Comparison of ENCODE assay signal across 8 cellular contexts in the genomic region with DNA sequence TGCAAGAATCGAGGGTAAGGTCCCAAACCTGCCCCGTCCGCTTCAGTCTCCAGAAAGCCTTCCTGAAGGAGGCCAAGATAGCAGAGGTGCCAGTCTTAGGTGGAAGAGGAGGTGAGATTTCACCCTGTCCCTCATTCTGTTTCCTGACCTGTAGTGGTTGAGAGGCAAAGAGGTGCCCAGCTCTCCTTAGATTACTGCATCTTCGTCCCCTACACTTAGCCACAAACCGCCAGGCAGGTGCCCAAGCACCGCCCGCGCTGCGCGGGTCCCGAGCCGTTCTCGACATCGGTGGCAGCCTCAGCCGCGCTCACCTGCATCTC. TPM values are rescaled to one million over a fixed set of nuclear protein-coding genes. Genes with fewer than 3 reads are reported as not detected.
DNase-seq lines count a peak whose midpoint lies in the region; ATAC-seq and TF ChIP-seq lines count a peak whose summit lies in the region.

No MANE protein-coding gene starts in this region.

- no peak overlapping the region for H2AFZ ChIP-seq in SU-DHL-6 (ENCODE audit: low read depth, low read length, severe bottlenecking)

- H3K4me1 Mint-ChIP-seq in activated naive CD4-positive, alpha-beta T cell treated with anti-CD3 and anti-CD28 coated beads, Interleukin-2, amount 10 ng/mL, durations not matched to agents 7 days and 5 days, result peaks cover 5% of the 10 kb centered on the region

- H3K9me3 ChIP-seq in SU-DHL-6 (ENCODE audit: insufficient read depth, low read length) (no peaks in the 10 kb centered on the region), upper lobe of left lung (no peaks in the 10 kb centered on the region)

- H3K4me3 ChIP-seq in SU-DHL-6 (ENCODE audit: insufficient read depth, low read length, poor library complexity, severe bottlenecking), result peak overlapping the region; percentile 50
- peak overlapping the region in 3 of 4 donors; percentile 39 to 55 (median 44) for H3K4me3 ChIP-seq in upper lobe of left lung

- H3K27me3 ChIP-seq in SU-DHL-6 (ENCODE audit: low read length) (no peaks in the 10 kb centered on the region), upper lobe of left lung (peaks cover 2 to 59% (median 37%) of the 10 kb centered on the region in 4 donors)

- TF ChIP-seq CTCF in SU-DHL-6 (IDR thresholded peaks at IDR 0.05; ENCODE audit: insufficient read depth, low read length, poor library complexity, severe bottlenecking), result no peak
- TF ChIP-seq CTCF in upper lobe of left lung (IDR thresholded peaks at IDR 0.05), result no peak

- no peaks in the 10 kb centered on the region for H3K36me3 ChIP-seq in SU-DHL-6 (ENCODE audit: low read length)
- no peaks in the 10 kb centered on the region for H3K36me3 ChIP-seq in upper lobe of left lung

- no peaks in the 10 kb centered on the region for H4K20me1 ChIP-seq in SU-DHL-6 (ENCODE audit: low read depth, low read length)

- no peaks in the 10 kb centered on the region for H3K9me3 Mint-ChIP-seq in activated naive CD4-positive, alpha-beta T cell treated with anti-CD3 and anti-CD28 coated beads, Interleukin-2, amount 10 ng/mL, durations not matched to agents 7 days and 5 days

- no peak for TF ChIP-seq POLR2A in upper lobe of left lung (IDR thresholded peaks at IDR 0.05)

- peaks cover 100% of the 10 kb centered on the region for H3K27me3 Mint-ChIP-seq in activated naive CD4-positive, alpha-beta T cell treated with anti-CD3 and anti-CD28 coated beads, Interleukin-2, amount 10 ng/mL, durations not matched to agents 7 days and 5 days

- no peak for DNase-seq in activated naive CD4-positive, alpha-beta T cell treated with anti-CD3 and anti-CD28 coated beads, Interleukin-2, amount 10 ng/mL, durations not matched to agents 7 days and 5 days
- DNase-seq in activated naive CD4-positive, alpha-beta T cell treated with anti-CD3 and anti-CD28 coated beads, Interleukin-2, amount 50 U/mL, for 16 hours, result no peak
- DNase-seq in iPS-NIHi11 (ENCODE audit: low spot score) (peak; percentile 92), upper lobe of left lung (no peak)
- DNase-seq in activated naive CD4-positive, alpha-beta T cell treated with Interleukin-2 at 50 U/mL for 16 hours, result no peak

- H3K4me1 ChIP-seq in upper lobe of left lung, result peaks cover 15 to 39% (median 19%) of the 10 kb centered on the region in 4 donors

- peak overlapping the region; percentile 76 for H3K4me3 Mint-ChIP-seq in activated naive CD4-positive, alpha-beta T cell treated with anti-CD3 and anti-CD28 coated beads, Interleukin-2, amount 10 ng/mL, durations not matched to agents 7 days and 5 days

- H3K4me2 ChIP-seq in SU-DHL-6 (ENCODE audit: low read depth, low read length, poor library complexity, severe bottlenecking), result peak overlapping the region; percentile 58

- H3K79me2 ChIP-seq in SU-DHL-6 (ENCODE audit: insufficient read depth, low read length), result no peaks in the 10 kb centered on the region

- no peaks in the 10 kb centered on the region for H3K9me2 ChIP-seq in SU-DHL-6 (replicated peaks; ENCODE audit: insufficient read depth, low read length)

- TF ChIP-seq EP300 in upper lobe of left lung (IDR thresholded peaks at IDR 0.05), result no peak

- H3F3A ChIP-seq in SU-DHL-6 (ENCODE audit: insufficient read depth), result no peaks in the 10 kb centered on the region

- WGBS in upper lobe of left lung, 2 donors, result 8 to 26% methylated on average over 5 to 14 of the region's 16 CpGs

- H3K27ac ChIP-seq in SU-DHL-6 (ENCODE audit: low read depth, low read length), result no peak overlapping the region
- no peak overlapping the region for H3K27ac ChIP-seq in upper lobe of left lung

- ATAC-seq in upper lobe of left lung (ENCODE audit: low FRiP score in 2 of 2) (no peak), GM21528 (IDR thresholded peaks at IDR 0.05; ENCODE audit: low FRiP score, unreplicated experiment) (no peak), HG02973 (IDR thresholded peaks at IDR 0.05; ENCODE audit: unreplicated experiment) (no peak)

- H3K27ac Mint-ChIP-seq in activated naive CD4-positive, alpha-beta T cell treated with anti-CD3 and anti-CD28 coated beads, Interleukin-2, amount 10 ng/mL, durations not matched to agents 7 days and 5 days, result no peak overlapping the region

- no peaks in the 10 kb centered on the region for H3K36me3 Mint-ChIP-seq in activated naive CD4-positive, alpha-beta T cell treated with anti-CD3 and anti-CD28 coated beads, Interleukin-2, amount 10 ng/mL, durations not matched to agents 7 days and 5 days

- CTCF ChIA-PET in activated naive CD4-positive, alpha-beta T cell treated with anti-CD3 and anti-CD28 coated beads, Interleukin-2, amount 10 ng/mL, durations not matched to agents 7 days and 5 days (lab: Charles Lee), result interaction anchor here (0.7 to 6.1 kb wide), 35 partner anchors 8 to 152 kb away, joined by 3 to 71 read pairs (median 7); no protein-coding TSS in a partner anchor

- peak overlapping the region; percentile 48; the same call in 1 of the 2 replicates for H3K9ac ChIP-seq in SU-DHL-6 (ENCODE audit: low read length)

RNA-seq across cellular contexts. Expression of gene POLG, which starts 23.8 kb away (rescaled TPM):
- total RNA-seq in upper lobe of left lung, result 100 to 1,000 TPM in 2 of 6 donors, 10 to 100 TPM in 4; 58.3 to 185 (median 75.0) TPM
